In genomic region chr10:127485153-127485857, GRCh38 we compare ENCODE assay signal across 17 cellular contexts.
A peak's percentile ranks its signal among the peaks of the same experiment; 100 is the strongest.
DNase-seq lines count a peak whose midpoint lies in the region; ATAC-seq, FAIRE-seq and TF ChIP-seq lines count a peak whose summit lies in the region.
"Had no signal": no experiment of that assay in that cellular context is flagged by ENCODE, and none has a peak within 500 bp of the region (broad histone marks: within the 10 kb centered on the region; RNA-seq: fewer than 3 reads in every experiment).

No MANE protein-coding gene starts in this region.

- no peak for ATAC-seq in stimulated activated naive CD8-positive, alpha-beta T cell treated with anti-CD3 and anti-CD28 coated beads, Interleukin-15, amount 100 ng/mL, for 72 hours
- ATAC-seq: GM12878 had no signal

- no peak overlapping the region for H3K9ac ChIP-seq in SK-N-SH

- TF ChIP-seq EP300 in SK-N-SH (IDR thresholded peaks at IDR 0.05; ENCODE audit: borderline replicate concordance in 1 of 2, low read depth in 1 of 2, low read length in 1 of 2): no peak

- H3K36me3 ChIP-seq in SK-N-SH (replicated peaks in 1 of 2; ENCODE audit: control insufficient read depth in 1 of 2, insufficient read depth in 2 of 2, low read length in 1 of 2): no peaks in the 10 kb centered on the region
- no peaks in the 10 kb centered on the region for H3K36me3 ChIP-seq in right atrium auricular region
- H3K36me3 ChIP-seq: SJSA1 had no signal

- H3K36me3 Mint-ChIP-seq in progenitor cell of endocrine pancreas (ENCODE audit: insufficient read depth): no peaks in the 10 kb centered on the region
- no peaks in the 10 kb centered on the region for H3K36me3 Mint-ChIP-seq in activated T-helper 2 cell treated with anti-CD3 and anti-CD28 coated beads, Interferon-gamma antibody, Interleukin-2, Interleukin-4, amounts not matched to agents 10 μg/mL and 5 μg/mL and 100 μg/mL, durations not matched to agents 14 hours and 24 hours and 36 hours (ENCODE audit: low read depth)
- H3K36me3 Mint-ChIP-seq: brain, immature natural killer cell had no signal

- H3K27me3 ChIP-seq in SK-N-SH (ENCODE audit: insufficient read depth): no peaks in the 10 kb centered on the region
- H3K27me3 ChIP-seq in right atrium auricular region: no peaks in the 10 kb centered on the region

- peaks cover 17% of the 10 kb centered on the region for H3K4me1 Mint-ChIP-seq in progenitor cell of endocrine pancreas (ENCODE audit: low read depth)
- no peaks in the 10 kb centered on the region for H3K4me1 Mint-ChIP-seq in stimulated activated naive CD8-positive, alpha-beta T cell treated with anti-CD3 and anti-CD28 coated beads, Interleukin-15, amount 100 ng/mL, for 72 hours
- H3K4me1 Mint-ChIP-seq in activated T-helper 2 cell treated with anti-CD3 and anti-CD28 coated beads, Interferon-gamma antibody, Interleukin-2, Interleukin-4, amounts not matched to agents 10 μg/mL and 5 μg/mL and 100 μg/mL, durations not matched to agents 14 hours and 24 hours and 36 hours (ENCODE audit: low read depth): no peaks in the 10 kb centered on the region
- H3K4me1 Mint-ChIP-seq: immature natural killer cell had no signal

- H3K4me3 Mint-ChIP-seq in progenitor cell of endocrine pancreas (ENCODE audit: low read depth): peak overlapping the region; percentile 2
- no peak overlapping the region for H3K4me3 Mint-ChIP-seq in stimulated activated naive CD8-positive, alpha-beta T cell treated with anti-CD3 and anti-CD28 coated beads, Interleukin-15, amount 100 ng/mL, for 72 hours
- no peak overlapping the region for H3K4me3 Mint-ChIP-seq in activated T-helper 2 cell treated with anti-CD3 and anti-CD28 coated beads, Interferon-gamma antibody, Interleukin-2, Interleukin-4, amounts not matched to agents 10 μg/mL and 5 μg/mL and 100 μg/mL, durations not matched to agents 14 hours and 24 hours and 36 hours (ENCODE audit: low read depth)
- H3K4me3 Mint-ChIP-seq: brain, immature natural killer cell, nephron had no signal

- no peak overlapping the region for H3K4me2 ChIP-seq in SK-N-SH

- TF ChIP-seq CTCF in SK-N-SH (IDR thresholded peaks at IDR 0.05): no peak
- TF ChIP-seq CTCF in fibroblast of villous mesenchyme (IDR thresholded peaks at IDR 0.05; ENCODE audit: insufficient read depth, low read depth, low read length): no peak
- TF ChIP-seq CTCF in progenitor cell of endocrine pancreas (IDR thresholded peaks at IDR 0.05; ENCODE audit: unreplicated experiment): no peak
- TF ChIP-seq CTCF in right atrium auricular region (IDR thresholded peaks at IDR 0.05): no peak

- CTCF ChIA-PET in SK-N-SH (lab: Yijun Ruan, JAX): interaction anchor here (1.5 kb wide), 1 partner anchor 33 kb away, joined by 3 read pairs; no protein-coding TSS in a partner anchor

- H4K20me1 ChIP-seq in SK-N-SH (ENCODE audit: insufficient read depth): no peaks in the 10 kb centered on the region

- no peak for TF ChIP-seq RAD21 in SK-N-SH (IDR thresholded peaks at IDR 0.05; ENCODE audit: low read length)

- no peaks in the 10 kb centered on the region for H3F3A ChIP-seq in SK-N-SH (replicated peaks; ENCODE audit: insufficient read depth)

- peak; percentile 58 for FAIRE-seq in H54 (lab: Jason Lieb, UNC)
- FAIRE-seq: endothelial cell of umbilical vein, GM12878 had no signal

- H3K27me3 Mint-ChIP-seq in progenitor cell of endocrine pancreas: peaks cover 20% of the 10 kb centered on the region
- peaks cover 32% of the 10 kb centered on the region for H3K27me3 Mint-ChIP-seq in stimulated activated naive CD8-positive, alpha-beta T cell treated with anti-CD3 and anti-CD28 coated beads, Interleukin-15, amount 100 ng/mL, for 72 hours
- H3K27me3 Mint-ChIP-seq in activated T-helper 2 cell treated with anti-CD3 and anti-CD28 coated beads, Interferon-gamma antibody, Interleukin-2, Interleukin-4, amounts not matched to agents 10 μg/mL and 5 μg/mL and 100 μg/mL, durations not matched to agents 14 hours and 24 hours and 36 hours (ENCODE audit: low read depth): no peaks in the 10 kb centered on the region

- peak overlapping the region; percentile 62 for H3K27ac Mint-ChIP-seq in progenitor cell of endocrine pancreas
- no peak overlapping the region for H3K27ac Mint-ChIP-seq in stimulated activated naive CD8-positive, alpha-beta T cell treated with anti-CD3 and anti-CD28 coated beads, Interleukin-15, amount 100 ng/mL, for 72 hours
- no peak overlapping the region for H3K27ac Mint-ChIP-seq in activated T-helper 2 cell treated with anti-CD3 and anti-CD28 coated beads, Interferon-gamma antibody, Interleukin-2, Interleukin-4, amounts not matched to agents 10 μg/mL and 5 μg/mL and 100 μg/mL, durations not matched to agents 14 hours and 24 hours and 36 hours
- H3K27ac Mint-ChIP-seq: brain, immature natural killer cell had no signal

- H3K4me1 ChIP-seq in SK-N-SH (ENCODE audit: control insufficient read depth in 1 of 2, insufficient read depth in 2 of 2, low read depth in 1 of 2, low read length in 1 of 2) (no peaks in the 10 kb centered on the region), right atrium auricular region (no peaks in the 10 kb centered on the region)

- H3K9me3 ChIP-seq in SK-N-SH: no peaks in the 10 kb centered on the region
- H3K9me3 ChIP-seq in right atrium auricular region: no peaks in the 10 kb centered on the region
- H3K9me3 ChIP-seq: SJSA1 had no signal

- TF ChIP-seq POLR2A in H54 (IDR thresholded peaks at IDR 0.05; ENCODE audit: low read depth, low read length): no peak

- no peak overlapping the region for H2AFZ ChIP-seq in SK-N-SH (ENCODE audit: low read depth)

- DNase-seq in H54 (ENCODE audit: insufficient read length, low spot score): peak; percentile 69
- DNase-seq in SK-N-SH: no peak
- peak; percentile 51 for DNase-seq in fibroblast of villous mesenchyme (ENCODE audit: low read depth)
- peak; percentile 37 for DNase-seq in progenitor cell of endocrine pancreas (ENCODE audit: low spot score, unreplicated experiment)
- no peak for DNase-seq in right atrium auricular region (ENCODE audit: low spot score)
- no peak for DNase-seq in NCI-H2196 treated with DMSO at 0.1 percent for 48 hours (lab: John Stamatoyannopoulos, UW; ENCODE audit: unreplicated experiment)
- DNase-seq in stimulated activated naive CD8-positive, alpha-beta T cell treated with anti-CD3 and anti-CD28 coated beads, Interleukin-15, amount 100 ng/mL, for 72 hours: no peak
- DNase-seq in activated T-helper 2 cell treated with anti-CD3 and anti-CD28 coated beads, Interferon-gamma antibody, Interleukin-2, Interleukin-4, amounts not matched to agents 10 μg/mL and 5 μg/mL and 100 μg/mL, durations not matched to agents 14 hours and 24 hours and 36 hours (ENCODE audit: low spot score): no peak
- DNase-seq: activated CD4-positive, CD25-positive, alpha-beta regulatory T cell treated with anti-CD3 and anti-CD28 coated beads, Interleukin-2, amount 50 U/mL, for 72 hours; activated T-cell treated with anti-CD3 and anti-CD28 coated beads, Interleukin-2, amount 50 U/mL, for 48 hours; immature natural killer cell; NCI-H526 had no signal

- H3K4me3 ChIP-seq in SK-N-SH (ENCODE audit: low read depth in 2 of 2, low read length in 1 of 2) (no peak overlapping the region), fibroblast of villous mesenchyme (ENCODE audit: low read depth, low read length) (no peak overlapping the region), right atrium auricular region (no peak overlapping the region)
- H3K4me3 ChIP-seq: GM12878, SJSA1 had no signal

- H3K9me2 ChIP-seq in SK-N-SH: no peaks in the 10 kb centered on the region

- H3K9me3 Mint-ChIP-seq in progenitor cell of endocrine pancreas (ENCODE audit: low read depth): no peaks in the 10 kb centered on the region
- no peaks in the 10 kb centered on the region for H3K9me3 Mint-ChIP-seq in stimulated activated naive CD8-positive, alpha-beta T cell treated with anti-CD3 and anti-CD28 coated beads, Interleukin-15, amount 100 ng/mL, for 72 hours
- H3K9me3 Mint-ChIP-seq in activated T-helper 2 cell treated with anti-CD3 and anti-CD28 coated beads, Interferon-gamma antibody, Interleukin-2, Interleukin-4, amounts not matched to agents 10 μg/mL and 5 μg/mL and 100 μg/mL, durations not matched to agents 14 hours and 24 hours and 36 hours: no peaks in the 10 kb centered on the region
- H3K9me3 Mint-ChIP-seq: immature natural killer cell, nephron had no signal

- H3K27ac ChIP-seq in SK-N-SH (ENCODE audit: low read depth in 2 of 2, low read length in 1 of 2) (no peak overlapping the region), right atrium auricular region (no peak overlapping the region)
- H3K27ac ChIP-seq: SJSA1 had no signal

- intact Hi-C loops in activated T-helper 2 cell treated with anti-CD3 and anti-CD28 coated beads, Interferon-gamma antibody, Interleukin-2, Interleukin-4, amounts not matched to agents 10 μg/mL and 5 μg/mL and 100 μg/mL, durations not matched to agents 14 hours and 24 hours and 36 hours (cut with micrococcal nuclease): no loop called here

- H3K79me2 ChIP-seq in SK-N-SH (ENCODE audit: insufficient read depth): no peaks in the 10 kb centered on the region

- 66% methylated on average over 16 of the region's 16 CpGs for WGBS in SK-N-SH (ENCODE audit: low lambda C conversion rate)

- POLR2A ChIA-PET in SK-N-SH (lab: Yijun Ruan, JAX): no interaction called here

TF ChIP-seq in SK-N-SH, 30 proteins besides CTCF, POLR2A, EP300 and RAD21 (continues in another document):
- TF ChIP-seq USF1 (IDR thresholded peaks at IDR 0.05; ENCODE audit: borderline replicate concordance, low read depth): no peak
- TF ChIP-seq TAF1 (IDR thresholded peaks at IDR 0.05; ENCODE audit: borderline replicate concordance, low read depth, low read length): no peak
- TF ChIP-seq ELF1 (IDR thresholded peaks at IDR 0.05): no peak
- no peak for TF ChIP-seq SIN3A (IDR thresholded peaks at IDR 0.05; ENCODE audit: borderline replicate concordance, low read depth, low read length)
- no peak for TF ChIP-seq SMC3 (IDR thresholded peaks at IDR 0.05; ENCODE audit: low read depth, low read length)

Comparison
In these comparisons a context has a peak if more than half of its experiments do, and no peak if none do; other contexts are left out.
1. DNase-seq: peak in H54 (single experiment), fibroblast of villous mesenchyme (single experiment) and progenitor cell of endocrine pancreas (single experiment); none in SK-N-SH (single experiment), right atrium auricular region (single experiment), NCI-H2196 treated with DMSO at 0.1 percent for 48 hours (single experiment), stimulated activated naive CD8-positive, alpha-beta T cell treated with anti-CD3 and anti-CD28 coated beads, Interleukin-15, amount 100 ng/mL, for 72 hours (0 of 2) and activated T-helper 2 cell treated with anti-CD3 and anti-CD28 coated beads, Interferon-gamma antibody, Interleukin-2, Interleukin-4, amounts not matched to agents 10 μg/mL and 5 μg/mL and 100 μg/mL, durations not matched to agents 14 hours and 24 hours and 36 hours (single experiment).